ENCODE assay signal across 11 cellular contexts in the genomic region with DNA sequence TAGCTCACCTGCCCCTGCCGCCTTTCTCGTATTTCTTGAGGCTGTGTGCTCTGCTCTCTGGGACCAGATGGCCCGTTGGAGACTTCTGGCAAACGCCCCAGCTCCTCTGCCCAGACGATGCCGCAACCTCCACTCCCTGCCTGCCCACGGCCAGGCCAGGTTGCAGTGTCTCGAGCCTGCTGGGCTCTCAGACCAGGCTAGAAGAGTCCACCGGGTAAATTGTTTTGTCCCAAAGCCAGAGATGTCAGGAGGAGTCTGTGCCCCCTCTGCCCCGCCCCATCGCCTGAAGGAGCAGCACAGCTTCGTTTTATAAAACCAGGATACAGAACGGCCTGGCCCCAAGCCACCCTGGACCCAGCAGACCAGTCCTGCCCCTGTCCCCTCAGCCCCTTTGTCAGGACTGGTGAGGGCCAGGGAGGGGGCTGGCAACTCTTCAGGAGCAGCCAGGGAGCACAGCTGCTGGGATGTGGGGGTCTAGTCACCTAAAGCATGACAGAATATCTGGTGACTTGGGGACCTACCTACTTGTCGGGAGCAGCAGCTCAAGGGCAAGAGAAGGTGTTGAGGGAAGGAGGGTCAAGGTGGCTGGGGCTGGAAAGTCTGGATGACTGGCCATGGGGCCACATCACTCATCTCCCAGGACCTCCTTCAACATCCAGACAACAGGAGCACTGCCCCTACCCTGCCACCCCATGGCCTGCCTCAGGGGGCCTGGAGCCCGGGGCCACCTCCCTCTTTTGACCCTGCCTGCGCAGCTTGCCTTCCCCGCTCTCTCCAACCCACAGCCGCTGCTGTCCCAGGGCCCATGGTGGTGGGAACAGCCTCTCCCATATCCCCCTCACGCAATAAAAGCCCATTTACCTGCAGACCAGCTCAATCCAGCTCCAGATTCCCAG. TPM values are rescaled to one million over a fixed set of nuclear protein-coding genes. Genes with fewer than 3 reads are reported as not detected.
DNase-seq lines count a peak whose midpoint lies in the region; ATAC-seq and TF ChIP-seq lines count a peak whose summit lies in the region.
"Had no signal": no experiment of that assay in that cellular context is flagged by ENCODE, and none has a peak within 500 bp of the region (broad histone marks: within the 10 kb centered on the region; RNA-seq: fewer than 3 reads in every experiment).

No MANE protein-coding gene starts in this region.

- no peaks in the 10 kb centered on the region for H3K9me3 Mint-ChIP-seq in activated CD4-positive, alpha-beta T cell treated with anti-CD3 and anti-CD28 coated beads for 36 hours (ENCODE audit: low read depth)

- H3K4me3 ChIP-seq in esophagus (ENCODE audit: low read depth in 1 of 2, low read length in 2 of 2) (no peak overlapping the region), sigmoid colon (peak overlapping the region; percentile 24 to 41 (median 36))
- H3K4me3 ChIP-seq: colonic mucosa, lung had no signal

- peak overlapping the region; percentile 75 to 93 for H3K27ac ChIP-seq in esophagus (ENCODE audit: low read depth in 2 of 2, low read length in 1 of 2)
- peak overlapping the region; percentile 72 to 96 (median 93) for H3K27ac ChIP-seq in sigmoid colon
- H3K27ac ChIP-seq: colonic mucosa had no signal

- POLR2A ChIA-PET in activated CD4-positive, alpha-beta T cell treated with anti-CD3 and anti-CD28 coated beads for 36 hours (lab: Charles Lee): interaction anchor here (0.5 kb wide), 1 partner anchor 17 kb away, joined by 6 read pairs; no protein-coding TSS in a partner anchor

- no peak for ATAC-seq in activated CD4-positive, alpha-beta T cell treated with anti-CD3 and anti-CD28 coated beads for 36 hours

- H3K9me3 ChIP-seq in esophagus (ENCODE audit: control insufficient read depth in 2 of 2, insufficient read depth in 1 of 2, low read depth in 1 of 2, low read length in 1 of 2) (no peaks in the 10 kb centered on the region), sigmoid colon (no peaks in the 10 kb centered on the region)
- H3K9me3 ChIP-seq: colonic mucosa had no signal

- peaks cover 39% of the 10 kb centered on the region for H3K4me1 Mint-ChIP-seq in activated CD4-positive, alpha-beta T cell treated with anti-CD3 and anti-CD28 coated beads for 36 hours

- H3K27ac Mint-ChIP-seq in activated CD4-positive, alpha-beta T cell treated with anti-CD3 and anti-CD28 coated beads for 36 hours: peak overlapping the region; percentile 17

- H3K36me3 ChIP-seq in esophagus (ENCODE audit: control insufficient read depth in 2 of 2, insufficient read depth in 2 of 2, low read length in 1 of 2) (no peaks in the 10 kb centered on the region), sigmoid colon (no peaks in the 10 kb centered on the region)
- H3K36me3 ChIP-seq: colonic mucosa had no signal

- no peak overlapping the region for H3K4me3 Mint-ChIP-seq in activated CD4-positive, alpha-beta T cell treated with anti-CD3 and anti-CD28 coated beads for 36 hours

- intact Hi-C loops in activated CD4-positive, alpha-beta T cell treated with anti-CD3 and anti-CD28 coated beads for 36 hours (cut with DNase I, micrococcal nuclease): no loop called here
- intact Hi-C loops in sigmoid colon (cut with DNase I): no loop called here

- TF ChIP-seq EP300 in sigmoid colon (IDR thresholded peaks at IDR 0.05): no peak

- H3K27me3 ChIP-seq in esophagus (ENCODE audit: control insufficient read depth in 1 of 2, insufficient read depth in 2 of 2, low read length in 2 of 2) (no peaks in the 10 kb centered on the region), sigmoid colon (no peaks in the 10 kb centered on the region)
- H3K27me3 ChIP-seq: colonic mucosa had no signal

- CTCF ChIA-PET in activated CD4-positive, alpha-beta T cell treated with anti-CD3 and anti-CD28 coated beads for 36 hours (lab: Charles Lee): interaction anchor here (0.7 to 2.5 kb wide), 4 partner anchors 12 to 526 kb away, joined by 3 to 14 read pairs (median 6); no protein-coding TSS in a partner anchor

- TF ChIP-seq CTCF in sigmoid colon (IDR thresholded peaks at IDR 0.05): no peak

- no peaks in the 10 kb centered on the region for H3K27me3 Mint-ChIP-seq in activated CD4-positive, alpha-beta T cell treated with anti-CD3 and anti-CD28 coated beads for 36 hours

- H3K36me3 Mint-ChIP-seq in activated CD4-positive, alpha-beta T cell treated with anti-CD3 and anti-CD28 coated beads for 36 hours (ENCODE audit: low read depth): no peaks in the 10 kb centered on the region

- H3K4me1 ChIP-seq in esophagus (ENCODE audit: control insufficient read depth in 2 of 2, insufficient read depth in 2 of 2, low read length in 1 of 2): peaks cover 19 to 32% of the 10 kb centered on the region in 2 donors
- H3K4me1 ChIP-seq in sigmoid colon: peaks cover 0 to 92% (median 79%) of the 10 kb centered on the region in 4 donors

- 63 to 79% methylated on average over 19 of the region's 19 CpGs for WGBS in esophagus, 2 donors
- 79 to 87% methylated on average over 19 of the region's 19 CpGs for WGBS in sigmoid colon, 2 donors

- peak; percentile 5 for DNase-seq in activated CD4-positive, alpha-beta T cell treated with anti-CD3 and anti-CD28 coated beads for 36 hours
- no peak for DNase-seq in activated CD4-positive, alpha-beta T cell treated with anti-CD3 and anti-CD28 coated beads for 4 hours
- DNase-seq in NCI-H2171 (lab: John Stamatoyannopoulos, UW) (peak; percentile 42), sigmoid colon (peak; percentile 88), AML-193 (lab: John Stamatoyannopoulos, UW) (no peak)
- DNase-seq in stimulated activated naive CD4-positive, alpha-beta T cell (lab: John Stamatoyannopoulos, UW): no peak
- no peak for DNase-seq in stimulated activated CD4-positive, alpha-beta T cell treated with anti-CD3 and anti-CD28 coated beads, Interleukin-2, amount 100 ng/mL, for 24 hours
- DNase-seq: colonic mucosa, GF-D8 had no signal

- no peak for TF ChIP-seq POLR2A in sigmoid colon (IDR thresholded peaks at IDR 0.05)

RNA-seq across cellular contexts. Expression of gene LBR, which starts 33.9 kb away (rescaled TPM):
- 100 to 1,000 TPM; 136 to 194 TPM for total RNA-seq in activated CD4-positive, alpha-beta T cell treated with anti-CD3 and anti-CD28 coated beads for 36 hours
- polyA plus RNA-seq in esophagus (10 to 100 TPM; 18.0 to 21.0 TPM), sigmoid colon (10 to 100 TPM in 1 of 3 donors, 1 to 10 TPM in 2; 5.4 to 62.2 (median 6.9) TPM)
- total RNA-seq in sigmoid colon: 100 to 1,000 TPM; 134 to 195 (median 169) TPM

Comparison
In these comparisons a context has a peak if more than half of its experiments do, and no peak if none do; other contexts are left out.
1. DNase-seq: peak in activated CD4-positive, alpha-beta T cell treated with anti-CD3 and anti-CD28 coated beads for 36 hours (single experiment), NCI-H2171 (single experiment) and sigmoid colon (single experiment); none in activated CD4-positive, alpha-beta T cell treated with anti-CD3 and anti-CD28 coated beads for 4 hours (0 of 2), stimulated activated naive CD4-positive, alpha-beta T cell (0 of 6), stimulated activated CD4-positive, alpha-beta T cell treated with anti-CD3 and anti-CD28 coated beads, Interleukin-2, amount 100 ng/mL, for 24 hours (0 of 2) and AML-193 (0 of 2).
2. H3K4me3 ChIP-seq: peak in sigmoid colon (4 of 4); none in esophagus (0 of 2).